Comparison of ENCODE assay signal across 29 cellular contexts in the genomic region with DNA sequence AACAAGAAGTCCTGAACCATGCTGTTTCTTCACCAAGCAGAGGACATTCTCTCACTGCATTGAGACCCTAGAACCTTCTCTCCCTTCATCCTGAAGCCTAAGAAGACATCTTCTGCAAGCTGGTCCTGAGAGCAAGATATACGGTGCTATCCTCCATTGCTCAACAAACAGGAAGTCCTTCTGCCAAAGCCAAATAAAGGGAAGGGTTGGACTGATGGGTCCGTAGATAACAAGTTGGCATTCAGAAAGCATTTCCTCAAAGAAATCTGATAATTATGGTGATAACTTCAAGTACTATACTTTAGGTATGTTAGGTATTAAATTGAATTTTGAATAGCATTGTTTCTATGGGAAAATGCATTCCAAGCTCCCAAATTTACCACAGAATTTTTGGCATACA. TPM values are rescaled to one million over a fixed set of nuclear protein-coding genes. Genes with fewer than 3 reads are reported as not detected.
"Had no signal": no experiment of that assay in that cellular context is flagged by ENCODE, and none has a peak within 500 bp of the region (broad histone marks: within the 10 kb centered on the region; RNA-seq: fewer than 3 reads in every experiment).

No MANE protein-coding gene starts in this region.

- H3K4me1 ChIP-seq: lower lobe of right lung, suprapubic skin had no signal

- H3K9me3 Mint-ChIP-seq: activated CD4-positive, alpha-beta T cell treated with anti-CD3 and anti-CD28 coated beads, Interleukin-2, amount 10 ng/mL, durations not matched to agents 7 days and 5 days; activated CD8-positive, alpha-beta T cell treated with anti-CD3 and anti-CD28 coated beads for 36 hours; activated T-helper 1 cell treated with anti-CD3 and anti-CD28 coated beads, Interleukin-12 subunit alpha, Interleukin-12 subunit beta, Interleukin-2, Interleukin-4 antibody, amounts not matched to agents 30 ng/mL and 10 ng/mL and 1 ng/mL, durations not matched to agents 14 hours and 24 hours and 36 hours; neural crest cell; stimulated activated naive CD8-positive, alpha-beta T cell treated with anti-CD3 and anti-CD28 coated beads, Interleukin-15, amount 100 ng/mL, for 72 hours had no signal

- H3K4me1 Mint-ChIP-seq: activated CD4-positive, alpha-beta T cell treated with anti-CD3 and anti-CD28 coated beads, Interleukin-2, amount 10 ng/mL, durations not matched to agents 7 days and 5 days; activated CD8-positive, alpha-beta memory T cell treated with anti-CD3 and anti-CD28 coated beads, Interleukin-2, amount 10 ng/mL, durations not matched to agents 7 days and 5 days; activated naive CD8-positive, alpha-beta T cell treated with anti-CD3 and anti-CD28 coated beads, Interleukin-2, amount 50 U/mL, for 24 hours; neural crest cell; stimulated activated effector memory CD8-positive, alpha-beta T cell treated with anti-CD3 and anti-CD28 coated beads, Interleukin-12 subunit alpha, Interleukin-12 subunit beta, amount 100 ng/mL, for 72 hours; stimulated activated naive CD8-positive, alpha-beta T cell treated with anti-CD3 and anti-CD28 coated beads, Interleukin-15, amount 100 ng/mL, for 72 hours had no signal

- H3K9me3 ChIP-seq: body of pancreas, lower lobe of right lung, right lobe of liver, suprapubic skin, tibial nerve had no signal

- H3K27ac Mint-ChIP-seq: activated CD4-positive, alpha-beta T cell treated with anti-CD3 and anti-CD28 coated beads, Interleukin-2, amount 10 ng/mL, durations not matched to agents 7 days and 5 days; activated CD8-positive, alpha-beta memory T cell treated with anti-CD3 and anti-CD28 coated beads, Interleukin-2, amount 10 ng/mL, durations not matched to agents 7 days and 5 days; activated CD8-positive, alpha-beta T cell treated with anti-CD3 and anti-CD28 coated beads for 36 hours; activated naive CD8-positive, alpha-beta T cell treated with anti-CD3 and anti-CD28 coated beads, Interleukin-2, amount 50 U/mL, for 24 hours; activated T-helper 1 cell treated with anti-CD3 and anti-CD28 coated beads, Interleukin-12 subunit alpha, Interleukin-12 subunit beta, Interleukin-2, Interleukin-4 antibody, amounts not matched to agents 30 ng/mL and 10 ng/mL and 1 ng/mL, durations not matched to agents 14 hours and 24 hours and 36 hours; stimulated activated effector memory CD8-positive, alpha-beta T cell treated with anti-CD3 and anti-CD28 coated beads, Interleukin-12 subunit alpha, Interleukin-12 subunit beta, amount 100 ng/mL, for 72 hours had no signal

- DNase-seq: activated CD4-positive, alpha-beta T cell treated with anti-CD3 and anti-CD28 coated beads, Interleukin-2, amount 10 ng/mL, durations not matched to agents 7 days and 5 days; activated CD4-positive, CD25-positive, alpha-beta regulatory T cell treated with anti-CD3 and anti-CD28 coated beads, Interleukin-2, amount 50 U/mL, for 72 hours; activated CD8-positive, alpha-beta memory T cell treated with anti-CD3 and anti-CD28 coated beads, Interleukin-2, amount 10 ng/mL, durations not matched to agents 7 days and 5 days; activated CD8-positive, alpha-beta T cell treated with anti-CD3 and anti-CD28 coated beads for 36 hours; activated gamma-delta T cell; activated naive CD4-positive, alpha-beta T cell treated with anti-CD3 and anti-CD28 coated beads, Interleukin-2, amount 50 U/mL, for 16 hours; activated naive CD8-positive, alpha-beta T cell treated with anti-CD3 and anti-CD28 coated beads, Interleukin-2, amount 50 U/mL, for 24 hours; activated T-cell treated with anti-CD3 and anti-CD28 coated beads for 4 hours; body of pancreas; effector CD4-positive, alpha-beta T cell; erythroblast; foreskin melanocyte; lower lobe of right lung; naive B cell; occipital lobe; posterior cingulate gyrus; right lobe of liver; stimulated activated CD4-positive, alpha-beta T cell treated with anti-CD3 and anti-CD28 coated beads, Interleukin-2, amount 100 ng/mL, for 24 hours; stimulated activated naive CD8-positive, alpha-beta T cell treated with anti-CD3 and anti-CD28 coated beads, Interleukin-15, amount 100 ng/mL, for 72 hours; WERI-Rb-1 had no signal

- H3K36me3 ChIP-seq: lower lobe of right lung, right lobe of liver, suprapubic skin, tibial nerve, WERI-Rb-1 had no signal

- H3K4me3 ChIP-seq: body of pancreas, lower lobe of right lung, right lobe of liver, skin epidermis, suprapubic skin, tibial nerve had no signal

- H3K27ac ChIP-seq: body of pancreas, lower lobe of right lung, right lobe of liver, skin epidermis, suprapubic skin, tibial nerve, WERI-Rb-1 had no signal

- H3K27me3 ChIP-seq: body of pancreas, right lobe of liver, suprapubic skin, tibial nerve had no signal

- ATAC-seq: activated CD8-positive, alpha-beta memory T cell treated with anti-CD3 and anti-CD28 coated beads, Interleukin-2, amount 10 ng/mL, durations not matched to agents 7 days and 5 days; activated CD8-positive, alpha-beta T cell treated with anti-CD3 and anti-CD28 coated beads for 36 hours; activated naive CD8-positive, alpha-beta T cell treated with anti-CD3 and anti-CD28 coated beads, Interleukin-2, amount 50 U/mL, for 24 hours; body of pancreas; left lobe of liver; lower lobe of right lung; right lobe of liver; stimulated activated effector memory CD8-positive, alpha-beta T cell treated with anti-CD3 and anti-CD28 coated beads, Interleukin-12 subunit alpha, Interleukin-12 subunit beta, amount 100 ng/mL, for 72 hours; stimulated activated naive CD8-positive, alpha-beta T cell treated with anti-CD3 and anti-CD28 coated beads, Interleukin-15, amount 100 ng/mL, for 72 hours had no signal

- H3K27me3 Mint-ChIP-seq: activated CD8-positive, alpha-beta memory T cell treated with anti-CD3 and anti-CD28 coated beads, Interleukin-2, amount 10 ng/mL, durations not matched to agents 7 days and 5 days; activated CD8-positive, alpha-beta T cell treated with anti-CD3 and anti-CD28 coated beads for 36 hours; stimulated activated naive CD8-positive, alpha-beta T cell treated with anti-CD3 and anti-CD28 coated beads, Interleukin-15, amount 100 ng/mL, for 72 hours had no signal

- FAIRE-seq: endometrium had no signal

- H3K4me3 Mint-ChIP-seq: activated CD4-positive, alpha-beta T cell treated with anti-CD3 and anti-CD28 coated beads, Interleukin-2, amount 10 ng/mL, durations not matched to agents 7 days and 5 days; activated CD8-positive, alpha-beta memory T cell treated with anti-CD3 and anti-CD28 coated beads, Interleukin-2, amount 10 ng/mL, durations not matched to agents 7 days and 5 days; activated CD8-positive, alpha-beta T cell treated with anti-CD3 and anti-CD28 coated beads for 36 hours; activated naive CD8-positive, alpha-beta T cell treated with anti-CD3 and anti-CD28 coated beads, Interleukin-2, amount 50 U/mL, for 24 hours; activated T-helper 1 cell treated with anti-CD3 and anti-CD28 coated beads, Interleukin-12 subunit alpha, Interleukin-12 subunit beta, Interleukin-2, Interleukin-4 antibody, amounts not matched to agents 30 ng/mL and 10 ng/mL and 1 ng/mL, durations not matched to agents 14 hours and 24 hours and 36 hours; naive B cell; neural crest cell; stimulated activated effector memory CD8-positive, alpha-beta T cell treated with anti-CD3 and anti-CD28 coated beads, Interleukin-12 subunit alpha, Interleukin-12 subunit beta, amount 100 ng/mL, for 72 hours; stimulated activated naive CD8-positive, alpha-beta T cell treated with anti-CD3 and anti-CD28 coated beads, Interleukin-15, amount 100 ng/mL, for 72 hours had no signal

- H3K36me3 Mint-ChIP-seq: activated CD8-positive, alpha-beta memory T cell treated with anti-CD3 and anti-CD28 coated beads, Interleukin-2, amount 10 ng/mL, durations not matched to agents 7 days and 5 days; naive B cell; stimulated activated effector memory CD8-positive, alpha-beta T cell treated with anti-CD3 and anti-CD28 coated beads, Interleukin-12 subunit alpha, Interleukin-12 subunit beta, amount 100 ng/mL, for 72 hours had no signal

RNA-seq across cellular contexts. Expression of a gene that starts 23.3 kb away (rescaled TPM):
- total RNA-seq: activated CD4-positive, alpha-beta T cell treated with anti-CD3 and anti-CD28 coated beads, Interleukin-2, amount 10 ng/mL, durations not matched to agents 7 days and 5 days; activated CD8-positive, alpha-beta memory T cell treated with anti-CD3 and anti-CD28 coated beads, Interleukin-2, amount 10 ng/mL, durations not matched to agents 7 days and 5 days; activated CD8-positive, alpha-beta T cell treated with anti-CD3 and anti-CD28 coated beads for 36 hours; activated T-helper 1 cell treated with anti-CD3 and anti-CD28 coated beads, Interleukin-12 subunit alpha, Interleukin-12 subunit beta, Interleukin-2, Interleukin-4 antibody, amounts not matched to agents 30 ng/mL and 10 ng/mL and 1 ng/mL, durations not matched to agents 14 hours and 24 hours and 36 hours; T-helper 2 cell treated with Interferon-gamma antibody and Interleukin-4, amounts not matched to agents 100 ng/mL and 5 ng/mL, for 36 hours had no signal
